In the genomic region with DNA sequence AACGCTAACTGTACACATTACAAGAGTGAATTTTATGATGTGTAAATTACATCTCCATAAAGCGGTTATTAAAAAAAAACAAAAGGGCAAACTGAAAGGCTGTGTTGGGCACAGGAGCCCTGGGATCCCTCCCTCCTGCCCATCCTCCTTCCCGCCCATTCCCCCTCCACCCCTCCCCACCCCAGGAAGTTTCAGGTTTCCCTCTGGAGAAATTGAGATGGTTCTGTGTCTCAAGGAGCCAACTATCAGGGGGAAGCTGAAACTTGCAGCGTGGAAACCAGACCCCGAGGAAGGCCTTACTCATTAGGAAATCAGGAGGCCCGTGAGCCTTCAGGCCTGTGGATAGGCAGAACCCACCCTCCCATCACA, we compare ENCODE assay signal across 1 cellular context.
TF ChIP-seq lines count a peak whose summit lies in the region.

No MANE protein-coding gene starts in this region.

TF ChIP-seq in SK-N-SH, 30 proteins besides CTCF, POLR2A, EP300 and RAD21 (continued from another document):
- TF ChIP-seq FOSL2 (IDR thresholded peaks at IDR 0.05; ENCODE audit: borderline replicate concordance, low read depth) (no peak), TAF1 (IDR thresholded peaks at IDR 0.05; ENCODE audit: borderline replicate concordance, low read depth, low read length) (no peak), NRF1 (IDR thresholded peaks at IDR 0.05; ENCODE audit: low read depth, low read length) (no peak), POLR2AphosphoS5 (IDR thresholded peaks at IDR 0.05; ENCODE audit: low read depth, low read length) (no peak), YY1 (IDR thresholded peaks at IDR 0.05; ENCODE audit: low read depth) (no peak), RXRA (IDR thresholded peaks at IDR 0.05; ENCODE audit: borderline replicate concordance, low read depth) (no peak), SMC3 (IDR thresholded peaks at IDR 0.05; ENCODE audit: low read depth, low read length) (no peak), TEAD4 (IDR thresholded peaks at IDR 0.05; ENCODE audit: borderline replicate concordance, insufficient read depth) (no peak), SIN3A (IDR thresholded peaks at IDR 0.05; ENCODE audit: borderline replicate concordance, low read depth, low read length) (no peak), USF1 (IDR thresholded peaks at IDR 0.05; ENCODE audit: borderline replicate concordance, low read depth) (no peak)
- TF ChIP-seq, protein P1, sequence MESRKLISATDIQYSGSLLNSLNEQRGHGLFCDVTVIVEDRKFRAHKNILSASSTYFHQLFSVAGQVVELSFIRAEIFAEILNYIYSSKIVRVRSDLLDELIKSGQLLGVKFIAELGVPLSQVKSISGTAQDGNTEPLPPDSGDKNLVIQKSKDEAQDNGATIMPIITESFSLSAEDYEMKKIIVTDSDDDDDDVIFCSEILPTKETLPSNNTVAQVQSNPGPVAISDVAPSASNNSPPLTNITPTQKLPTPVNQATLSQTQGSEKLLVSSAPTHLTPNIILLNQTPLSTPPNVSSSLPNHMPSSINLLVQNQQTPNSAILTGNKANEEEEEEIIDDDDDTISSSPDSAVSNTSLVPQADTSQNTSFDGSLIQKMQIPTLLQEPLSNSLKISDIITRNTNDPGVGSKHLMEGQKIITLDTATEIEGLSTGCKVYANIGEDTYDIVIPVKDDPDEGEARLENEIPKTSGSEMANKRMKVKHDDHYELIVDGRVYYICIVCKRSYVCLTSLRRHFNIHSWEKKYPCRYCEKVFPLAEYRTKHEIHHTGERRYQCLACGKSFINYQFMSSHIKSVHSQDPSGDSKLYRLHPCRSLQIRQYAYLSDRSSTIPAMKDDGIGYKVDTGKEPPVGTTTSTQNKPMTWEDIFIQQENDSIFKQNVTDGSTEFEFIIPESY (IDR thresholded peaks at IDR 0.05; ENCODE audit: borderline replicate concordance, low read depth): no peak
